Comparison of ENCODE assay signal across 8 cellular contexts in the genomic region with DNA sequence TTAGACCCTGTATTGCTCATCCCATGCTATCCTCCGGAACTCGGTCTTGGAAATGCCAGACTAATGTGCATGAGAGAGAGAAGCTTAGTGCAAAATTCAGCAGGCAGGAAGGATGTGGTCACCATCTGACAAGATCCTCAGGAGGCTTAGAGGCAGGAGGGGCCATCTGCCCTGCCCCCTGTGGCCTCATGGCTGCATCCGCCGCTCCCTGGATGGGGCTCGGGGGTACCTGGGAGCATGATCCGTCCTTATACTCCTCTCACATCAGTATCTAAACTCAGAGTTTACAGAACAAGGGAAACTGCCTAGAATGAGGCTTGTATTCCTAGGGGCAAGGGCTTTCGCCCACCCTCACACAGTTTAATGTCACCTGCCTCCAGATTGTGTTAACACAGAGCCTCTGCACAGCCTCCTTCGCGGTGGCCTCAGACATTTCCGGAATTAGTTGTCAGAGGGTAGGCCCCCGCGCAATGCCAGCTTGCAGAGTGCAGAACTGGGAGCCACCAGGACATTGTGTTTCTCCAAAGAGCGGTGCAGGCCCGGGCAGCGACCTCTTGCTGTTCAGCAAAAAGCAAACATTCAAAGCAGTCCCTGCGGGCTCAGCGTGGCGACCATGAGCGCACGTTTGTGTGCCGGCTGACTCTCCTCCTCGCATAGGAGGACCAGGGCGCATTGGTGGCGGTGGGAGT.
DNase-seq lines count a peak whose midpoint lies in the region; ATAC-seq lines count a peak whose summit lies in the region.

No MANE protein-coding gene starts in this region.

- intact Hi-C loops in posterior cingulate gyrus (cut with DNase I) = no loop called here

- DNase-seq in NCI-H524 treated with DMSO at 0.1 percent for 48 hours (lab: John Stamatoyannopoulos, UW) (peak; percentile 69), posterior cingulate gyrus (peak in 6 of 10 donors; percentile 23 to 88 (median 30)), glomerular visceral epithelial cell (ENCODE audit: extremely low spot score) (no peak), NCI-H1048 (lab: John Stamatoyannopoulos, UW) (no peak), putamen (ENCODE audit: low spot score) (no peak), NCI-H1417 treated with DMSO at 0.1 percent for 48 hours (lab: John Stamatoyannopoulos, UW) (no peak)
- DNase-seq in activated T-helper 9 cell treated with anti-CD3 and anti-CD28 coated beads, Interleukin-2, amount 50 U/mL, for 16 hours (ENCODE audit: low read depth) = peak; percentile 10

- peak; percentile 85 for ATAC-seq in GM18907 (IDR thresholded peaks at IDR 0.05; ENCODE audit: unreplicated experiment)

Comparison
In these comparisons a context has a peak if more than half of its experiments do, and no peak if none do; other contexts are left out.
1. DNase-seq: peak in NCI-H524 treated with DMSO at 0.1 percent for 48 hours (single experiment), activated T-helper 9 cell treated with anti-CD3 and anti-CD28 coated beads, Interleukin-2, amount 50 U/mL, for 16 hours (single experiment) and posterior cingulate gyrus (6 of 10); none in glomerular visceral epithelial cell (single experiment), NCI-H1048 (single experiment), putamen (single experiment) and NCI-H1417 treated with DMSO at 0.1 percent for 48 hours (single experiment).